ENCODE assay signal across 24 cellular contexts in the genomic region with DNA sequence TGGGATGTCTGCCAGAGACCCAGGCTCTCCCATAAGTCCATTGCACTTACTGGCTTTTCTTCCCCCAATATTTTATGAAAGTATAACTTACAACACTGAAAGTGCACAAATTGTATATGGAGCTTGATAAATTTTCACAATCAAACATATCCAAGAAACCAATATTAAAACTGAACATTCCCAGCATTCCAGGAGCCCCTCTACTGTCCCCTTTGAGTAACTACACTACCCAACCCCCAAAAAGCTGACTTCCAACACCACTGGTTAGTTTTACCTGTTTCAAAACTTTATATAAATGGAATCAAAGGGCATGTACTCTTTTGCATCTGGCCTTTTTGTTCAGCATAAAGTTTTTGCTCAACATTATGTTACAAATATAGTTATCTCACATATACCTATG. TPM values are rescaled to one million over a fixed set of nuclear protein-coding genes. Genes with fewer than 3 reads are reported as not detected.
DNase-seq lines count a peak whose midpoint lies in the region; ATAC-seq, FAIRE-seq and TF ChIP-seq lines count a peak whose summit lies in the region.
"Had no signal": no experiment of that assay in that cellular context is flagged by ENCODE, and none has a peak within 500 bp of the region (broad histone marks: within the 10 kb centered on the region; RNA-seq: fewer than 3 reads in every experiment).

No MANE protein-coding gene starts in this region.

- BruUV-seq in GM12878 (replicated peaks; lab: Mats Ljungman, UMichigan), result no TSS peak

- in situ Hi-C loops in GM12878 (cut with MboI), result no loop called here

- no peak overlapping the region for H3K27ac ChIP-seq in cardiac muscle cell
- H3K27ac ChIP-seq in right cardiac atrium (ENCODE audit: low read length), result no peak overlapping the region
- no peak overlapping the region for H3K27ac ChIP-seq in GM12878 (ENCODE audit: control insufficient read depth, insufficient read depth)
- H3K27ac ChIP-seq in CD8-positive, alpha-beta T cell (ENCODE audit: low read depth, low read length), result no peak overlapping the region
- H3K27ac ChIP-seq: HL-60 had no signal

- H3K36me3 ChIP-seq in cardiac muscle cell, result no peaks in the 10 kb centered on the region
- no peaks in the 10 kb centered on the region for H3K36me3 ChIP-seq in GM12878 (ENCODE audit: control insufficient read depth in 2 of 2, insufficient read depth in 2 of 2, low read length in 1 of 2)
- H3K36me3 ChIP-seq in CD8-positive, alpha-beta T cell (ENCODE audit: insufficient read depth, low read length), result no peaks in the 10 kb centered on the region

- H3K4me3 ChIP-seq in cardiac muscle cell (no peak overlapping the region), right cardiac atrium (ENCODE audit: low read length) (no peak overlapping the region), GM12878 (no peak overlapping the region), fibroblast of pulmonary artery (replicated peaks; ENCODE audit: low read depth, low read length) (no peak overlapping the region)
- H3K4me3 ChIP-seq in CD8-positive, alpha-beta T cell (ENCODE audit: low read depth, low read length), result no peak overlapping the region
- H3K4me3 ChIP-seq: K562 had no signal

- H2AFZ ChIP-seq in GM12878 (ENCODE audit: control insufficient read depth, low read depth, low read length), result no peak overlapping the region

- H3K4me1 Mint-ChIP-seq in T-helper 17 cell, result peaks cover 19% of the 10 kb centered on the region
- H3K4me1 Mint-ChIP-seq in CD8-positive, alpha-beta T cell (ENCODE audit: low read depth), result peaks cover 10% of the 10 kb centered on the region

- POLR2A ChIA-PET in GM12878 (lab: Charles Lee), result no interaction called here
- POLR2A ChIA-PET in CD8-positive, alpha-beta T cell (lab: Charles Lee), result no interaction called here

- no peaks in the 10 kb centered on the region for H3K79me2 ChIP-seq in GM12878 (ENCODE audit: control insufficient read depth, insufficient read depth, low read length)

- RAD21 ChIA-PET in GM12878 (lab: Charles Lee; ENCODE audit: unreplicated experiment), result no interaction called here

- peak; percentile 7 for FAIRE-seq in GM12878 (lab: Jason Lieb, UNC)
- FAIRE-seq: HepG2, K562 had no signal

- no peaks in the 10 kb centered on the region for H4K20me1 ChIP-seq in GM12878 (ENCODE audit: control insufficient read depth, insufficient read depth)

- no peaks in the 10 kb centered on the region for H3K27me3 ChIP-seq in cardiac muscle cell
- H3K27me3 ChIP-seq in right cardiac atrium (ENCODE audit: control insufficient read depth, insufficient read depth), result no peaks in the 10 kb centered on the region
- no peaks in the 10 kb centered on the region for H3K27me3 ChIP-seq in GM12878 (replicated peaks in 1 of 2; ENCODE audit: control insufficient read depth in 2 of 2, insufficient read depth in 2 of 2, low read length in 1 of 2)
- no peaks in the 10 kb centered on the region for H3K27me3 ChIP-seq in CD8-positive, alpha-beta T cell (ENCODE audit: insufficient read depth, low read length)

- no peaks in the 10 kb centered on the region for H3K9me3 Mint-ChIP-seq in CD8-positive, alpha-beta T cell

- H3K9me3 ChIP-seq in cardiac muscle cell (ENCODE audit: low read depth) (no peaks in the 10 kb centered on the region), right cardiac atrium (ENCODE audit: control insufficient read depth, low read length) (no peaks in the 10 kb centered on the region), GM12878 (replicated peaks; ENCODE audit: control insufficient read depth, insufficient read depth, low read length) (no peaks in the 10 kb centered on the region), T-helper 17 cell (ENCODE audit: control insufficient read depth, low read length, poor library complexity, severe bottlenecking) (no peaks in the 10 kb centered on the region)
- no peaks in the 10 kb centered on the region for H3K9me3 ChIP-seq in CD8-positive, alpha-beta T cell (ENCODE audit: low read length)

- no peaks in the 10 kb centered on the region for H3K36me3 Mint-ChIP-seq in T-helper 17 cell (ENCODE audit: low read depth)
- no peaks in the 10 kb centered on the region for H3K36me3 Mint-ChIP-seq in CD8-positive, alpha-beta T cell
- H3K36me3 Mint-ChIP-seq: CD4-positive, CD25-positive, alpha-beta regulatory T cell had no signal

- H3K9ac ChIP-seq in GM12878 (ENCODE audit: control insufficient read depth, insufficient read depth, low read length), result no peak overlapping the region

- no peak for TF ChIP-seq RAD21 in GM12878 (IDR thresholded peaks at IDR 0.05; ENCODE audit: insufficient read depth, low read depth, low read length)

- H3K27ac Mint-ChIP-seq in T-helper 17 cell, result no peak overlapping the region
- H3K27ac Mint-ChIP-seq in CD8-positive, alpha-beta T cell, result no peak overlapping the region

- no peak overlapping the region for H3K4me2 ChIP-seq in GM12878 (ENCODE audit: control insufficient read depth, insufficient read depth)

- H3K4me1 ChIP-seq in cardiac muscle cell (ENCODE audit: low read depth), result peaks cover 18% of the 10 kb centered on the region
- H3K4me1 ChIP-seq in right cardiac atrium (ENCODE audit: control insufficient read depth, insufficient read depth, low read length), result peaks cover 6% of the 10 kb centered on the region
- H3K4me1 ChIP-seq in GM12878 (ENCODE audit: control insufficient read depth, insufficient read depth, low read length), result peaks cover 16% of the 10 kb centered on the region
- no peaks in the 10 kb centered on the region for H3K4me1 ChIP-seq in CD8-positive, alpha-beta T cell (ENCODE audit: insufficient read depth, low read length)

- intact Hi-C loops in right cardiac atrium (cut with DNase I), result no loop called here
- intact Hi-C loops in GM12878 (cut with micrococcal nuclease; ENCODE audit: unreplicated experiment), result no loop called here
- intact Hi-C loops in CD8-positive, alpha-beta T cell (cut with DNase I, micrococcal nuclease), result no loop called here

- ATAC-seq in right cardiac atrium, result no peak
- ATAC-seq in GM12878, result no peak
- ATAC-seq in T-helper 17 cell, result no peak
- ATAC-seq in GM21390 (IDR thresholded peaks at IDR 0.05; ENCODE audit: unreplicated experiment), result no peak
- no peak for ATAC-seq in CD8-positive, alpha-beta T cell
- ATAC-seq: HepG2, Right ventricle myocardium inferior had no signal

- no peaks in the 10 kb centered on the region for H3K27me3 Mint-ChIP-seq in T-helper 17 cell
- peaks cover 6% of the 10 kb centered on the region for H3K27me3 Mint-ChIP-seq in CD8-positive, alpha-beta T cell (ENCODE audit: low read depth)

- CTCF ChIA-PET in GM12878 (lab: Yijun Ruan, JAX), result no interaction called here
- CTCF ChIA-PET in CD8-positive, alpha-beta T cell (lab: Charles Lee), result no interaction called here

- no peak for TF ChIP-seq EP300 in GM12878 (IDR thresholded peaks at IDR 0.05; ENCODE audit: borderline replicate concordance in 1 of 2, control insufficient read depth in 1 of 2, low read depth in 2 of 2, low read length in 2 of 2)

- no peak overlapping the region for H3K4me3 Mint-ChIP-seq in T-helper 17 cell
- no peak overlapping the region for H3K4me3 Mint-ChIP-seq in CD8-positive, alpha-beta T cell
- H3K4me3 Mint-ChIP-seq: CD4-positive, CD25-positive, alpha-beta regulatory T cell had no signal

- TF ChIP-seq CTCF in cardiac muscle cell (IDR thresholded peaks at IDR 0.05; ENCODE audit: low read depth, low read length) (peak; percentile 27), GM12878 (IDR thresholded peaks at IDR 0.05 in 2 of 3, conservative IDR thresholded peaks at IDR 0.05 in 1 of 3; ENCODE audit: control insufficient read depth in 2 of 3, extremely low read depth in 1 of 3, insufficient read depth in 1 of 3, low read depth in 3 of 3, low read length in 3 of 3) (no peak), fibroblast of pulmonary artery (IDR thresholded peaks at IDR 0.05; ENCODE audit: low read length, missing control alignments) (peak; percentile 7)
- no peak for TF ChIP-seq CTCF in CD8-positive, alpha-beta T cell (IDR thresholded peaks at IDR 0.05)

- SMC1A ChIA-PET in GM12878 (lab: Charles Lee; ENCODE audit: uncharacterized antibody, unreplicated experiment), result interaction anchor here (1.1 kb wide), 1 partner anchor 11 kb away, joined by 3 read pairs; no protein-coding TSS in a partner anchor

- DNase-seq in cardiac muscle cell (ENCODE audit: low read depth in 1 of 2, low spot score in 1 of 2) (no peak), right cardiac atrium (no peak), GM12878 (ENCODE audit: low read depth, low spot score) (no peak), fibroblast of pulmonary artery (ENCODE audit: low read depth) (no peak), T-helper 17 cell (no peak), SKM-1 treated with dmso at 0.1 percent for 144 hours (lab: John Stamatoyannopoulos, UW; ENCODE audit: unreplicated experiment) (no peak)
- no peak for DNase-seq in CD8-positive, alpha-beta T cell
- DNase-seq: CD4-positive, CD25-positive, alpha-beta regulatory T cell; COR-L47; DMS 273 treated with DMSO at 0.1 percent for 48 hours; DMS79 treated with DMSO at 0.1 percent for 48 hours; H7; MM.1S; NCI-H1048; NCI-H1417 treated with DMSO at 0.1 percent for 48 hours; NCI-H187; NCI-H446; NCI-H526; OCI-M1 had no signal

- TF ChIP-seq POLR2A in GM12878 (IDR thresholded peaks at IDR 0.05; ENCODE audit: low read depth, low read length), result no peak

TF ChIP-seq in GM12878, 131 proteins besides CTCF, POLR2A, EP300 and RAD21 (continues in another document):
- no peak for TF ChIP-seq POU2F2 (IDR thresholded peaks at IDR 0.05; ENCODE audit: borderline replicate concordance, low read depth, low read length)

RNA-seq across cellular contexts. Expression of a gene that starts 35.2 kb away (rescaled TPM):
- 169 and 228 TPM in 2 replicates for total RNA-seq in cardiac muscle cell
- polyA plus RNA-seq in cardiac muscle cell, result 157 and 185 TPM in 2 replicates
- total RNA-seq in right cardiac atrium, result 100 to 1,000 TPM in 3 of 4 donors, 10 to 100 TPM in 1; 92.2 to 189 (median 131) TPM
- 145 TPM for polyA plus RNA-seq in right cardiac atrium
- total RNA-seq in GM12878 (2013; cell fraction: nucleolus; rRNA removed), result not detected in 2 replicates
- 4.9 and 5.9 TPM in 2 replicates for total RNA-seq in GM12878 (2014; rRNA removed)
- 4.2 and 5.2 TPM in 2 replicates for total RNA-seq in GM12878 (2014; rRNA removed; fragmentation: Illumina TruSeq; extraction: Trizol)
- 4.3 TPM in 2 replicates for total RNA-seq in GM12878 (2021)
- polyA plus RNA-seq in GM12878 (2011; ENCODE audit: low read depth), result 1.6 TPM
- 0.24 TPM in 1 of 2 replicates, not detected in the other for polyA plus RNA-seq in GM12878 (2011; rRNA removed)
- polyA plus RNA-seq in GM12878 (2011; cell fraction: cytosol; rRNA removed), result 0.17 TPM in 1 of 2 replicates, not detected in the other
- polyA plus RNA-seq in GM12878 (2011; cell fraction: nucleus; rRNA removed), result 0.46 and 0.51 TPM in 2 replicates
- 1.8 and 3.6 TPM in 2 replicates for polyA plus RNA-seq in GM12878 (2012)
- 4.0 and 5.6 TPM in 2 replicates for polyA plus RNA-seq in GM12878 (2014; fragmentation: Illumina TruSeq; extraction: Trizol)
- polyA plus RNA-seq in GM12878 (2014; fragmentation: Nextera tagmentation; extraction: Ambion mirVana), result under 1 TPM; 0.13 to 0.16 TPM
- polyA plus RNA-seq in GM12878 (2014; rRNA removed), result 7.1 and 10.2 TPM in 2 replicates
- under 1 TPM; 0.15 to 0.25 TPM for polyA plus RNA-seq in GM12878 (2016; fragmentation: Nextera tagmentation; extraction: Ambion mirVana)
- polyA minus RNA-seq in GM12878 (2011; rRNA and poly(A)+ RNA removed), result not detected in 2 replicates
- polyA minus RNA-seq in GM12878 (2011; cell fraction: cytosol; rRNA and poly(A)+ RNA removed), result not detected in 2 replicates
- 0.77 TPM in 1 of 2 replicates, not detected in the other for polyA minus RNA-seq in GM12878 (2011; cell fraction: nucleus; rRNA and poly(A)+ RNA removed)
- total RNA-seq in T-helper 17 cell, result 1 to 10 TPM in 1 of 2 donors, under 1 TPM in 1; 0.87 to 1.2 TPM
- total RNA-seq in CD8-positive, alpha-beta T cell, result not detected
- total RNA-seq: CD4-positive, CD25-positive, alpha-beta regulatory T cell had no signal
- polyA plus RNA-seq: CD4-positive, CD25-positive, alpha-beta regulatory T cell had no signal

Comparison
In these comparisons a context has a peak if more than half of its experiments do, and no peak if none do; other contexts are left out.
1. CTCF ChIP-seq: peak in cardiac muscle cell (single experiment) and fibroblast of pulmonary artery (single experiment); none in GM12878 (0 of 3) and CD8-positive, alpha-beta T cell (single experiment).
2. RNA of a gene that starts 35.2 kb away (total RNA-seq): 169 to 228 TPM in cardiac muscle cell and 92.2 to 189 TPM in right cardiac atrium; 4.2 to 5.9 TPM in GM12878, 0.87 to 1.2 TPM in T-helper 17 cell and not detected in CD8-positive, alpha-beta T cell; every median in the first group is over 10 times any median in the second.